Comparison of ENCODE assay signal across 15 cellular contexts in the genomic region with DNA sequence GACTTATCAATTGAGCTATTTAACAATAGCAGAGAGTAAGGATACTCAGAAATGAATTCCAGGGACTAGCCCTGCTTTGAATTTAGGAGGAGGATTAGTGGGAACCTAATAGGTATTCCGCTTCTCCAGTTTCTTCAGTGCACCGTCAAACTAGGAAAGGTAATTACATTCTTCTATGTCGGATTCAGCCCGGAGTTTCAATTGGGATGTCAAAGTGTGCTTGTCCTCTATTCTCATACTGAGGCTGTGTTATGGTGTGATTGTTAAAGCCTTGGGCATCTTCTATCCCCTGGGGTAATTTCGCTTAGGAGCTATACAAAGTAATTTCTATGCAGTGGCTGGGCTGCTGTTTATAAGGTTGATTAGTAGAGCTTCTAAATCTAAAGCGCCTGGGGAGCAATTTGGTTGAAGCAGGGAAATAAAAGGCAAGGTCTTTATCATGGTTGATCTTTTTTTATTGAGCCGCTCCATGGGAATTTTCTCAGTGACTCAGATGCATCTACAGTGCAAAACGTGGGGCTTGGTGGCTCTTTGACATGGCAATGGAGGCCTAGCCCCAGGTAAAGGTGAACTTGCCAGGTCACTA.
DNase-seq lines count a peak whose midpoint lies in the region; ATAC-seq and TF ChIP-seq lines count a peak whose summit lies in the region.
"Had no signal": no experiment of that assay in that cellular context is flagged by ENCODE, and none has a peak within 500 bp of the region (broad histone marks: within the 10 kb centered on the region; RNA-seq: fewer than 3 reads in every experiment).

No MANE protein-coding gene starts in this region.

- H3K4me2 ChIP-seq in mammary epithelial cell (ENCODE audit: insufficient read depth, low read depth, low read length) (no peak overlapping the region), parathyroid adenoma (ENCODE audit: low read length) (no peak overlapping the region), PC-9 (no peak overlapping the region)

- TF ChIP-seq CTCF in MCF 10A (IDR thresholded peaks at IDR 0.05; ENCODE audit: unreplicated experiment) (no peak), mammary epithelial cell (conservative IDR thresholded peaks at IDR 0.05 in 1 of 2, IDR thresholded peaks at IDR 0.05 in 1 of 2; ENCODE audit: extremely low read depth in 1 of 2, insufficient read depth in 1 of 2, low read depth in 1 of 2, low read length in 2 of 2) (no peak), parathyroid adenoma (IDR thresholded peaks at IDR 0.05) (no peak), upper lobe of left lung (IDR thresholded peaks at IDR 0.05) (no peak), PC-9 (conservative IDR thresholded peaks at IDR 0.05) (no peak)

- H3K79me2 ChIP-seq in mammary epithelial cell (ENCODE audit: insufficient read depth, low read length) (no peaks in the 10 kb centered on the region), parathyroid adenoma (no peaks in the 10 kb centered on the region), PC-9 (ENCODE audit: low read depth) (no peaks in the 10 kb centered on the region)

- H3K4me3 Mint-ChIP-seq in MCF 10A (ENCODE audit: unreplicated experiment) = no peak overlapping the region
- H3K4me3 Mint-ChIP-seq: activated T-helper 1 cell treated with anti-CD3 and anti-CD28 coated beads, Interleukin-12 subunit alpha, Interleukin-12 subunit beta, Interleukin-2, Interleukin-4 antibody, amounts not matched to agents 30 ng/mL and 10 ng/mL and 1 ng/mL, durations not matched to agents 14 hours and 24 hours and 36 hours; stimulated activated naive CD8-positive, alpha-beta T cell treated with anti-CD3 and anti-CD28 coated beads, Interleukin-15, Interleukin-2, amounts not matched to agents 100 ng/mL and 50 ng/mL, for 24 hours had no signal

- peaks cover 18% of the 10 kb centered on the region for H3K4me1 ChIP-seq in mammary epithelial cell (ENCODE audit: insufficient read depth, low read length)
- H3K4me1 ChIP-seq in right cardiac atrium (ENCODE audit: control insufficient read depth, insufficient read depth, low read length) = peaks cover 20% of the 10 kb centered on the region
- peaks cover 21% of the 10 kb centered on the region for H3K4me1 ChIP-seq in parathyroid adenoma
- H3K4me1 ChIP-seq in upper lobe of left lung = peaks cover 29 to 51% (median 40%) of the 10 kb centered on the region in 4 donors
- H3K4me1 ChIP-seq in PC-9 (replicated peaks; ENCODE audit: insufficient read depth) = no peaks in the 10 kb centered on the region

- BruUV-seq in MCF 10A (replicated peaks; lab: Mats Ljungman, UMichigan) = no TSS peak
- no TSS peak for BruUV-seq in mammary epithelial cell (replicated peaks; lab: Mats Ljungman, UMichigan)
- no TSS peak for BruUV-seq in PC-9 (replicated peaks; lab: Mats Ljungman, UMichigan)

- no peaks in the 10 kb centered on the region for H3K27me3 ChIP-seq in mammary epithelial cell (ENCODE audit: insufficient read depth, low read length)
- H3K27me3 ChIP-seq in right cardiac atrium (ENCODE audit: control insufficient read depth, insufficient read depth) = no peaks in the 10 kb centered on the region
- no peaks in the 10 kb centered on the region for H3K27me3 ChIP-seq in parathyroid adenoma (ENCODE audit: control insufficient read depth, insufficient read depth, low read length)
- H3K27me3 ChIP-seq in upper lobe of left lung = no peaks in the 10 kb centered on the region
- no peaks in the 10 kb centered on the region for H3K27me3 ChIP-seq in PC-9 (ENCODE audit: insufficient read depth, low read depth)
- H3K27me3 ChIP-seq: brain microvascular endothelial cell had no signal

- H4K20me1 ChIP-seq in mammary epithelial cell (ENCODE audit: insufficient read depth, low read length) (no peaks in the 10 kb centered on the region), PC-9 (ENCODE audit: insufficient read depth) (no peaks in the 10 kb centered on the region)

- H3K9me2 ChIP-seq in PC-9 (ENCODE audit: insufficient read depth) = no peaks in the 10 kb centered on the region

- peaks cover 36% of the 10 kb centered on the region for H3K4me1 Mint-ChIP-seq in MCF 10A (ENCODE audit: insufficient read depth, unreplicated experiment)

- TF ChIP-seq POLR2A in upper lobe of left lung (IDR thresholded peaks at IDR 0.05) = no peak

- CTCF ChIA-PET in MCF 10A (lab: Yijun Ruan, JAX) (no interaction called here), mammary epithelial cell (lab: Charles Lee; ENCODE audit: low non-redundant PET) (no interaction called here), PC-9 (lab: Charles Lee) (no interaction called here)

- H3K9ac ChIP-seq in mammary epithelial cell (ENCODE audit: insufficient read depth, low read length) = no peak overlapping the region
- H3K9ac ChIP-seq in parathyroid adenoma = no peak overlapping the region

- H3K9me3 ChIP-seq in mammary epithelial cell (replicated peaks; ENCODE audit: insufficient read depth, low read length) = no peaks in the 10 kb centered on the region
- H3K9me3 ChIP-seq in right cardiac atrium (ENCODE audit: control insufficient read depth, low read length) = no peaks in the 10 kb centered on the region
- H3K9me3 ChIP-seq in parathyroid adenoma (ENCODE audit: control insufficient read depth, low read length) = no peaks in the 10 kb centered on the region
- H3K9me3 ChIP-seq in upper lobe of left lung = no peaks in the 10 kb centered on the region
- H3K9me3 ChIP-seq in PC-9 (ENCODE audit: insufficient read depth, low read depth) = no peaks in the 10 kb centered on the region

- POLR2A ChIA-PET in MCF 10A (lab: Yijun Ruan, JAX) (interaction anchor here (0.6 to 1.3 kb wide), 5 partner anchors 7 to 399 kb away, joined by 3 to 6 read pairs (median 3); no protein-coding TSS in a partner anchor), PC-9 (lab: Charles Lee; ENCODE audit: unreplicated experiment) (interaction anchor here (0.5 kb wide), 1 partner anchor 308 kb away, joined by 3 read pairs; no protein-coding TSS in a partner anchor)

- ATAC-seq in right cardiac atrium = no peak
- no peak for ATAC-seq in upper lobe of left lung (ENCODE audit: low FRiP score in 2 of 2)

- H3K4me3 ChIP-seq in mammary epithelial cell (replicated peaks in 1 of 3; ENCODE audit: insufficient read depth in 1 of 3, low read depth in 2 of 3, low read length in 3 of 3) (no peak overlapping the region), right cardiac atrium (ENCODE audit: low read length) (no peak overlapping the region), parathyroid adenoma (ENCODE audit: low read depth, low read length) (no peak overlapping the region), upper lobe of left lung (no peak overlapping the region), PC-9 (no peak overlapping the region)

- no peak overlapping the region for H3K27ac ChIP-seq in mammary epithelial cell (ENCODE audit: insufficient read depth, low read depth, low read length)
- H3K27ac ChIP-seq in right cardiac atrium (ENCODE audit: low read length) = peak overlapping the region; percentile 56
- peak overlapping the region; percentile 26 for H3K27ac ChIP-seq in parathyroid adenoma
- H3K27ac ChIP-seq in upper lobe of left lung = peak overlapping the region; percentile 27 to 76 (median 56)
- H3K27ac ChIP-seq in PC-9 = no peak overlapping the region
- H3K27ac ChIP-seq: brain microvascular endothelial cell had no signal

- TF ChIP-seq EP300 in upper lobe of left lung (IDR thresholded peaks at IDR 0.05) = no peak

- H3K27me3 Mint-ChIP-seq in MCF 10A (ENCODE audit: insufficient read depth, unreplicated experiment) = no peaks in the 10 kb centered on the region
- H3K27me3 Mint-ChIP-seq: stimulated activated naive CD8-positive, alpha-beta T cell treated with anti-CD3 and anti-CD28 coated beads, Interleukin-15, Interleukin-2, amounts not matched to agents 100 ng/mL and 50 ng/mL, for 24 hours had no signal

- in situ Hi-C loops in mammary epithelial cell (cut with MboI; ENCODE audit: low sequenced_read_pairs in 2 of 2) = no loop called here

- 65% methylated on average over 8 of the region's 8 CpGs for WGBS in mammary epithelial cell (ENCODE audit: low coverage, missing lambda C conversion rate)
- 83% methylated on average over 8 of the region's 8 CpGs for WGBS in right cardiac atrium
- WGBS in upper lobe of left lung, 2 donors = 90 to 91% methylated on average over 8 of the region's 8 CpGs

- intact Hi-C loops in MCF 10A (cut with micrococcal nuclease) = no loop called here
- intact Hi-C loops in mammary epithelial cell (cut with micrococcal nuclease) = no loop called here
- intact Hi-C loops in right cardiac atrium (cut with DNase I) = loop anchor here in 2 of 4 donors (5.0 to 10.0 kb wide), 5 partner anchors 62 to 419 kb away; no protein-coding TSS in a partner anchor
- intact Hi-C loops in PC-9 (cut with micrococcal nuclease; ENCODE audit: unreplicated experiment) = no loop called here

- dilution Hi-C loops in mammary epithelial cell (cut with HindIII; ENCODE audit: low sequenced_read_pairs) = no loop called here

- H3K36me3 ChIP-seq in mammary epithelial cell (ENCODE audit: insufficient read depth, low read length) = no peaks in the 10 kb centered on the region
- H3K36me3 ChIP-seq in parathyroid adenoma (ENCODE audit: control insufficient read depth, insufficient read depth, low read length) = no peaks in the 10 kb centered on the region
- no peaks in the 10 kb centered on the region for H3K36me3 ChIP-seq in upper lobe of left lung
- no peaks in the 10 kb centered on the region for H3K36me3 ChIP-seq in PC-9 (ENCODE audit: low read depth)
- H3K36me3 ChIP-seq: brain microvascular endothelial cell had no signal

- H3K27ac Mint-ChIP-seq in MCF 10A (ENCODE audit: low read depth, unreplicated experiment) = peak overlapping the region; percentile 66
- H3K27ac Mint-ChIP-seq: activated T-helper 1 cell treated with anti-CD3 and anti-CD28 coated beads, Interleukin-12 subunit alpha, Interleukin-12 subunit beta, Interleukin-2, Interleukin-4 antibody, amounts not matched to agents 30 ng/mL and 10 ng/mL and 1 ng/mL, durations not matched to agents 14 hours and 24 hours and 36 hours; stimulated activated naive CD8-positive, alpha-beta T cell treated with anti-CD3 and anti-CD28 coated beads, Interleukin-15, Interleukin-2, amounts not matched to agents 100 ng/mL and 50 ng/mL, for 24 hours had no signal

- DNase-seq in MCF 10A (ENCODE audit: unreplicated experiment) = no peak
- DNase-seq in mammary epithelial cell = no peak
- no peak for DNase-seq in right cardiac atrium
- no peak for DNase-seq in upper lobe of left lung
- no peak for DNase-seq in NCI-H187 treated with DMSO at 0.1 percent for 48 hours (lab: John Stamatoyannopoulos, UW)
- no peak for DNase-seq in PC-9
- DNase-seq in stimulated activated CD4-positive, alpha-beta T cell treated with anti-CD3 and anti-CD28 coated beads, Interleukin-4, amount 100 ng/mL, for 24 hours = no peak
- DNase-seq: activated CD4-positive, alpha-beta T cell treated with anti-CD3 and anti-CD28 coated beads for 4 hours; brain microvascular endothelial cell; erythroblast; NCI-H2171 treated with DMSO at 0.1 percent for 48 hours; stimulated activated CD4-positive, alpha-beta T cell treated with anti-CD3 and anti-CD28 coated beads, Interleukin-2, amount 100 ng/mL, for 24 hours had no signal

- H3K36me3 Mint-ChIP-seq in MCF 10A (ENCODE audit: insufficient read depth, unreplicated experiment) = no peaks in the 10 kb centered on the region

- H3K9me3 Mint-ChIP-seq in MCF 10A (ENCODE audit: unreplicated experiment) = no peaks in the 10 kb centered on the region
- H3K9me3 Mint-ChIP-seq: activated T-helper 1 cell treated with anti-CD3 and anti-CD28 coated beads, Interleukin-12 subunit alpha, Interleukin-12 subunit beta, Interleukin-2, Interleukin-4 antibody, amounts not matched to agents 30 ng/mL and 10 ng/mL and 1 ng/mL, durations not matched to agents 14 hours and 24 hours and 36 hours; stimulated activated naive CD8-positive, alpha-beta T cell treated with anti-CD3 and anti-CD28 coated beads, Interleukin-15, Interleukin-2, amounts not matched to agents 100 ng/mL and 50 ng/mL, for 24 hours had no signal

- no peak overlapping the region for H2AFZ ChIP-seq in mammary epithelial cell (ENCODE audit: low read depth, low read length)
- H2AFZ ChIP-seq in parathyroid adenoma = no peak overlapping the region
- H2AFZ ChIP-seq in PC-9 = no peak overlapping the region

- no peaks in the 10 kb centered on the region for H3F3A ChIP-seq in PC-9 (ENCODE audit: insufficient read depth, low read depth)

Comparison
In these comparisons a context has a peak if more than half of its experiments do, and no peak if none do; other contexts are left out.
1. H3K27ac ChIP-seq: peak in right cardiac atrium (single experiment), parathyroid adenoma (single experiment) and upper lobe of left lung (4 of 4); none in mammary epithelial cell (single experiment) and PC-9 (single experiment).